1 cellular context compared by ENCODE assay signal in the genomic region with DNA sequence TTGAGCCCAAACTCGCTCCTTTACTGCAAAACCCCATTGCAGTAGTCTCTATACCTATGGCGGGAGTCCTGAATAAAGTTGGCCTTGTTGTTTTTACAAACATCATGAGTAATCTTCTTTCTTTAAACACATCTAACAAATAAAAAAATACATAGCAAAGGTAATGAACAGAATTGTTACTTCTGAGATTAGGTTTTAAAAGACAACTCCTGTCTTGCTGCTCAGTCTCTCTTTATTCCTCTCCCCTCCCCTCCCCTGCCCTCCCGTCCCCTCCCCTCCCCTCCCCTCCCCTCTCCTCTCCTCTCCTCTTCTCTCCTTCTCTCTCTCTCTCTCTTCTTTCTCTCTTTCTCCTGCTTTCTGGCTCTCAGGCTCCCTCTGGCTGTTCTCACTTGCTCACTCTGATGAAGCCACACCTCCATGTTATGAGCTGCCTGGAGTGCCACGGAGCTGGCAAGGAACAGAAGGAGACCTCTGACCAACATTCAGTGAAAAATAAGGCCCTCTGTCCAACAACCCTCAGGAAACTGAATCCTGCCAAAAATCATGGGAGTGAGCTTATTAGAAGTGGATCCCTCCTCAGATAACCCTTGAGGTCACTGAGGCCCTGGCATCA.
TF ChIP-seq lines count a peak whose summit lies in the region.

No MANE protein-coding gene starts in this region.

TF ChIP-seq in H1, 55 proteins besides CTCF, POLR2A, EP300 and RAD21:
- TF ChIP-seq SP1 (IDR thresholded peaks at IDR 0.05; ENCODE audit: low read depth, low read length) = no peak
- TF ChIP-seq ASH2L (IDR thresholded peaks at IDR 0.05; ENCODE audit: low read length) = no peak
- no peak for TF ChIP-seq RFX5 (IDR thresholded peaks at IDR 0.05; ENCODE audit: borderline replicate concordance, low read depth, low read length)
- no peak for TF ChIP-seq YY1 (IDR thresholded peaks at IDR 0.05; ENCODE audit: low read depth, low read length)
- no peak for TF ChIP-seq SAP30 (IDR thresholded peaks at IDR 0.05; ENCODE audit: insufficient read depth, insufficient replicate concordance, low read length)
- no peak for TF ChIP-seq PHF8 (conservative IDR thresholded peaks at IDR 0.05; ENCODE audit: low read depth, low read length)
- TF ChIP-seq, protein P1, sequence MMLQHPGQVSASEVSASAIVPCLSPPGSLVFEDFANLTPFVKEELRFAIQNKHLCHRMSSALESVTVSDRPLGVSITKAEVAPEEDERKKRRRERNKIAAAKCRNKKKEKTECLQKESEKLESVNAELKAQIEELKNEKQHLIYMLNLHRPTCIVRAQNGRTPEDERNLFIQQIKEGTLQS (IDR thresholded peaks at IDR 0.05; ENCODE audit: insufficient read depth, low read depth, low read length) = no peak
- TF ChIP-seq, protein P2, sequence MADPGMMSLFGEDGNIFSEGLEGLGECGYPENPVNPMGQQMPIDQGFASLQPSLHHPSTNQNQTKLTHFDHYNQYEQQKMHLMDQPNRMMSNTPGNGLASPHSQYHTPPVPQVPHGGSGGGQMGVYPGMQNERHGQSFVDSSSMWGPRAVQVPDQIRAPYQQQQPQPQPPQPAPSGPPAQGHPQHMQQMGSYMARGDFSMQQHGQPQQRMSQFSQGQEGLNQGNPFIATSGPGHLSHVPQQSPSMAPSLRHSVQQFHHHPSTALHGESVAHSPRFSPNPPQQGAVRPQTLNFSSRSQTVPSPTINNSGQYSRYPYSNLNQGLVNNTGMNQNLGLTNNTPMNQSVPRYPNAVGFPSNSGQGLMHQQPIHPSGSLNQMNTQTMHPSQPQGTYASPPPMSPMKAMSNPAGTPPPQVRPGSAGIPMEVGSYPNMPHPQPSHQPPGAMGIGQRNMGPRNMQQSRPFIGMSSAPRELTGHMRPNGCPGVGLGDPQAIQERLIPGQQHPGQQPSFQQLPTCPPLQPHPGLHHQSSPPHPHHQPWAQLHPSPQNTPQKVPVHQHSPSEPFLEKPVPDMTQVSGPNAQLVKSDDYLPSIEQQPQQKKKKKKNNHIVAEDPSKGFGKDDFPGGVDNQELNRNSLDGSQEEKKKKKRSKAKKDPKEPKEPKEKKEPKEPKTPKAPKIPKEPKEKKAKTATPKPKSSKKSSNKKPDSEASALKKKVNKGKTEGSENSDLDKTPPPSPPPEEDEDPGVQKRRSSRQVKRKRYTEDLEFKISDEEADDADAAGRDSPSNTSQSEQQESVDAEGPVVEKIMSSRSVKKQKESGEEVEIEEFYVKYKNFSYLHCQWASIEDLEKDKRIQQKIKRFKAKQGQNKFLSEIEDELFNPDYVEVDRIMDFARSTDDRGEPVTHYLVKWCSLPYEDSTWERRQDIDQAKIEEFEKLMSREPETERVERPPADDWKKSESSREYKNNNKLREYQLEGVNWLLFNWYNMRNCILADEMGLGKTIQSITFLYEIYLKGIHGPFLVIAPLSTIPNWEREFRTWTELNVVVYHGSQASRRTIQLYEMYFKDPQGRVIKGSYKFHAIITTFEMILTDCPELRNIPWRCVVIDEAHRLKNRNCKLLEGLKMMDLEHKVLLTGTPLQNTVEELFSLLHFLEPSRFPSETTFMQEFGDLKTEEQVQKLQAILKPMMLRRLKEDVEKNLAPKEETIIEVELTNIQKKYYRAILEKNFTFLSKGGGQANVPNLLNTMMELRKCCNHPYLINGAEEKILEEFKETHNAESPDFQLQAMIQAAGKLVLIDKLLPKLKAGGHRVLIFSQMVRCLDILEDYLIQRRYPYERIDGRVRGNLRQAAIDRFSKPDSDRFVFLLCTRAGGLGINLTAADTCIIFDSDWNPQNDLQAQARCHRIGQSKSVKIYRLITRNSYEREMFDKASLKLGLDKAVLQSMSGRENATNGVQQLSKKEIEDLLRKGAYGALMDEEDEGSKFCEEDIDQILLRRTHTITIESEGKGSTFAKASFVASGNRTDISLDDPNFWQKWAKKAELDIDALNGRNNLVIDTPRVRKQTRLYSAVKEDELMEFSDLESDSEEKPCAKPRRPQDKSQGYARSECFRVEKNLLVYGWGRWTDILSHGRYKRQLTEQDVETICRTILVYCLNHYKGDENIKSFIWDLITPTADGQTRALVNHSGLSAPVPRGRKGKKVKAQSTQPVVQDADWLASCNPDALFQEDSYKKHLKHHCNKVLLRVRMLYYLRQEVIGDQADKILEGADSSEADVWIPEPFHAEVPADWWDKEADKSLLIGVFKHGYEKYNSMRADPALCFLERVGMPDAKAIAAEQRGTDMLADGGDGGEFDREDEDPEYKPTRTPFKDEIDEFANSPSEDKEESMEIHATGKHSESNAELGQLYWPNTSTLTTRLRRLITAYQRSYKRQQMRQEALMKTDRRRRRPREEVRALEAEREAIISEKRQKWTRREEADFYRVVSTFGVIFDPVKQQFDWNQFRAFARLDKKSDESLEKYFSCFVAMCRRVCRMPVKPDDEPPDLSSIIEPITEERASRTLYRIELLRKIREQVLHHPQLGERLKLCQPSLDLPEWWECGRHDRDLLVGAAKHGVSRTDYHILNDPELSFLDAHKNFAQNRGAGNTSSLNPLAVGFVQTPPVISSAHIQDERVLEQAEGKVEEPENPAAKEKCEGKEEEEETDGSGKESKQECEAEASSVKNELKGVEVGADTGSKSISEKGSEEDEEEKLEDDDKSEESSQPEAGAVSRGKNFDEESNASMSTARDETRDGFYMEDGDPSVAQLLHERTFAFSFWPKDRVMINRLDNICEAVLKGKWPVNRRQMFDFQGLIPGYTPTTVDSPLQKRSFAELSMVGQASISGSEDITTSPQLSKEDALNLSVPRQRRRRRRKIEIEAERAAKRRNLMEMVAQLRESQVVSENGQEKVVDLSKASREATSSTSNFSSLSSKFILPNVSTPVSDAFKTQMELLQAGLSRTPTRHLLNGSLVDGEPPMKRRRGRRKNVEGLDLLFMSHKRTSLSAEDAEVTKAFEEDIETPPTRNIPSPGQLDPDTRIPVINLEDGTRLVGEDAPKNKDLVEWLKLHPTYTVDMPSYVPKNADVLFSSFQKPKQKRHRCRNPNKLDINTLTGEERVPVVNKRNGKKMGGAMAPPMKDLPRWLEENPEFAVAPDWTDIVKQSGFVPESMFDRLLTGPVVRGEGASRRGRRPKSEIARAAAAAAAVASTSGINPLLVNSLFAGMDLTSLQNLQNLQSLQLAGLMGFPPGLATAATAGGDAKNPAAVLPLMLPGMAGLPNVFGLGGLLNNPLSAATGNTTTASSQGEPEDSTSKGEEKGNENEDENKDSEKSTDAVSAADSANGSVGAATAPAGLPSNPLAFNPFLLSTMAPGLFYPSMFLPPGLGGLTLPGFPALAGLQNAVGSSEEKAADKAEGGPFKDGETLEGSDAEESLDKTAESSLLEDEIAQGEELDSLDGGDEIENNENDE (IDR thresholded peaks at IDR 0.05; ENCODE audit: insufficient replicate concordance, low read length) = no peak
- no peak for TF ChIP-seq BACH1 (IDR thresholded peaks at IDR 0.05; ENCODE audit: low read length)
- no peak for TF ChIP-seq GTF2F1 (IDR thresholded peaks at IDR 0.05; ENCODE audit: borderline replicate concordance, low read depth, low read length)
- no peak for TF ChIP-seq CHD1 (IDR thresholded peaks at IDR 0.05; ENCODE audit: low read depth, low read length)
